ENCODE assay signal across 8 cellular contexts in the genomic region with DNA sequence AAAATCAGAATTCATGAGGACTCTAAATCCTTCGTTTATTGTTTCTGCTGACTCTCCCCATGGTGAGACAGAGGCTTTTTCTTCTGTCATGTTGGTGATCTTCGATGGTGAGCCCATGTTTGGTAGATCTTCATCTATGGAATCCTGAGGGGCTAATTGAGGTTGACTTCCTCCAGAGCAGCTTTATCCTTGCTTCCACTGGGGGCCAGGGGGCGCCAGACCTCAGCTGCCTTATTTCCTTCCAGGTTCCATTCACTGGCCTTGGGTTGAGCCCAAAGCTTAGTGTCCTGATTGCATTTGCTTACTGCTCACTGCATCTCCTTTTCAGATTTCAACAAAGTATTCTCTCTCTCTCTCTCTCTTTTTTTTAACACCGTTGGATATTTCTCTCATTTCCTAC.
A peak's percentile ranks its signal among the peaks of the same experiment; 100 is the strongest.
DNase-seq lines count a peak whose midpoint lies in the region; ATAC-seq and TF ChIP-seq lines count a peak whose summit lies in the region.

No MANE protein-coding gene starts in this region.

- H3K27me3 Mint-ChIP-seq in activated naive CD8-positive, alpha-beta T cell treated with anti-CD3 and anti-CD28 coated beads, Interleukin-2, amount 10 ng/mL, durations not matched to agents 7 days and 5 days, result peaks cover 24% of the 10 kb centered on the region

- H3K27ac Mint-ChIP-seq in activated naive CD8-positive, alpha-beta T cell treated with anti-CD3 and anti-CD28 coated beads, Interleukin-2, amount 10 ng/mL, durations not matched to agents 7 days and 5 days, result no peak overlapping the region

- no peaks in the 10 kb centered on the region for H3K27me3 ChIP-seq in Loucy (ENCODE audit: insufficient read depth, low read length, poor library complexity, severe bottlenecking)
- no peaks in the 10 kb centered on the region for H3K27me3 ChIP-seq in liver (ENCODE audit: control insufficient read depth in 4 of 4, insufficient read depth in 4 of 4, low read length in 3 of 4)

- 45% methylated on average over 4 of the region's 4 CpGs for WGBS in liver

- DNase-seq in GM10266 (ENCODE audit: extremely low spot score) (peak; percentile 11), globus pallidus (ENCODE audit: low spot score) (no peak), HPDE6-E6E7 (ENCODE audit: extremely low spot score) (no peak), COR-L47 (lab: John Stamatoyannopoulos, UW) (no peak)
- peak; percentile 34 for DNase-seq in activated naive CD8-positive, alpha-beta T cell treated with anti-CD3 and anti-CD28 coated beads, Interleukin-2, amount 10 ng/mL, durations not matched to agents 7 days and 5 days
- DNase-seq in NK-92 treated with Interleukin-12 subunit alpha and Interleukin-12 subunit beta, amount 100 ng/mL, for 24 hours (lab: John Stamatoyannopoulos, UW), result no peak

- H4K20me1 ChIP-seq in Loucy (ENCODE audit: insufficient read depth, low read length, poor library complexity, severe bottlenecking), result no peaks in the 10 kb centered on the region

- no peak overlapping the region for H3K4me3 Mint-ChIP-seq in activated naive CD8-positive, alpha-beta T cell treated with anti-CD3 and anti-CD28 coated beads, Interleukin-2, amount 10 ng/mL, durations not matched to agents 7 days and 5 days

- no peaks in the 10 kb centered on the region for H3K36me3 ChIP-seq in Loucy (ENCODE audit: insufficient read depth, low read length)
- no peaks in the 10 kb centered on the region for H3K36me3 ChIP-seq in liver (ENCODE audit: control insufficient read depth in 4 of 4, insufficient read depth in 3 of 4, low read depth in 1 of 4, low read length in 3 of 4)

- POLR2A ChIA-PET in activated naive CD8-positive, alpha-beta T cell treated with anti-CD3 and anti-CD28 coated beads, Interleukin-2, amount 10 ng/mL, durations not matched to agents 7 days and 5 days (lab: Charles Lee), result no interaction called here

- no peak for ATAC-seq in activated naive CD8-positive, alpha-beta T cell treated with anti-CD3 and anti-CD28 coated beads, Interleukin-2, amount 10 ng/mL, durations not matched to agents 7 days and 5 days (ENCODE audit: low read depth)

- no peaks in the 10 kb centered on the region for H3K9me2 ChIP-seq in Loucy (replicated peaks; ENCODE audit: low read depth, low read length)

- no peak overlapping the region for H2AFZ ChIP-seq in Loucy (ENCODE audit: low read length)

- H3K27ac ChIP-seq in liver (ENCODE audit: low read depth in 1 of 2, low read length in 2 of 2), result no peak overlapping the region

- H3F3A ChIP-seq in Loucy (ENCODE audit: low read depth), result no peaks in the 10 kb centered on the region

- no peak overlapping the region for H3K9ac ChIP-seq in Loucy (ENCODE audit: low read depth, low read length, poor library complexity, severe bottlenecking)
- H3K9ac ChIP-seq in liver (ENCODE audit: low read depth in 1 of 2, low read length in 2 of 2), result no peak overlapping the region

- H3K4me3 ChIP-seq in Loucy (ENCODE audit: low read length, poor library complexity, severe bottlenecking), result no peak overlapping the region
- no peak overlapping the region for H3K4me3 ChIP-seq in liver (ENCODE audit: low read depth in 1 of 3, low read length in 3 of 3)

- H3K9me3 ChIP-seq in Loucy (ENCODE audit: insufficient read depth, low read depth, low read length) (no peaks in the 10 kb centered on the region), liver (ENCODE audit: control insufficient read depth in 4 of 4, low read length in 3 of 4) (no peaks in the 10 kb centered on the region)

- H3K4me1 ChIP-seq in Loucy (ENCODE audit: insufficient read depth, low read length, poor library complexity, severe bottlenecking) (no peaks in the 10 kb centered on the region), liver (ENCODE audit: control insufficient read depth in 4 of 4, insufficient read depth in 4 of 4, low read length in 3 of 4) (no peaks in the 10 kb centered on the region)

- no peak overlapping the region for H3K4me2 ChIP-seq in Loucy (ENCODE audit: low read depth, low read length, poor library complexity, severe bottlenecking)

- no peaks in the 10 kb centered on the region for H3K79me2 ChIP-seq in Loucy (ENCODE audit: insufficient read depth, low read length)

- no peaks in the 10 kb centered on the region for H3K36me3 Mint-ChIP-seq in activated naive CD8-positive, alpha-beta T cell treated with anti-CD3 and anti-CD28 coated beads, Interleukin-2, amount 10 ng/mL, durations not matched to agents 7 days and 5 days

- H3K4me1 Mint-ChIP-seq in activated naive CD8-positive, alpha-beta T cell treated with anti-CD3 and anti-CD28 coated beads, Interleukin-2, amount 10 ng/mL, durations not matched to agents 7 days and 5 days, result no peaks in the 10 kb centered on the region

- peak; percentile 57 to 72 for TF ChIP-seq RAD21 in liver (IDR thresholded peaks at IDR 0.05)

- no peaks in the 10 kb centered on the region for H3K9me3 Mint-ChIP-seq in activated naive CD8-positive, alpha-beta T cell treated with anti-CD3 and anti-CD28 coated beads, Interleukin-2, amount 10 ng/mL, durations not matched to agents 7 days and 5 days

- TF ChIP-seq CTCF in GM10266 (IDR thresholded peaks at IDR 0.05; ENCODE audit: control insufficient read depth, insufficient read depth, low read depth, missing control alignments) (peak; percentile 44), Loucy (conservative IDR thresholded peaks at IDR 0.05; ENCODE audit: low read length) (peak; percentile 66), liver (IDR thresholded peaks at IDR 0.05; ENCODE audit: low read depth, low read length, missing input control) (peak; percentile 34)

TF ChIP-seq in liver, 16 proteins besides CTCF, POLR2A, EP300 and RAD21:
- TF ChIP-seq NR2F2 (IDR thresholded peaks at IDR 0.05) (no peak), FOXA1 (IDR thresholded peaks at IDR 0.05) (no peak), FOXA2 (IDR thresholded peaks at IDR 0.05) (no peak), SP1 (IDR thresholded peaks at IDR 0.05) (no peak), HNF4G (IDR thresholded peaks at IDR 0.05) (no peak), TAF1 (conservative IDR thresholded peaks at IDR 0.05) (no peak), EGR1 (IDR thresholded peaks at IDR 0.05; ENCODE audit: low read depth in 2 of 2) (no peak), HNF4A (conservative IDR thresholded peaks at IDR 0.05) (no peak), RXRA (IDR thresholded peaks at IDR 0.05) (no peak), YY1 (IDR thresholded peaks at IDR 0.05) (no peak), JUND (IDR thresholded peaks at IDR 0.05) (no peak), GABPA (IDR thresholded peaks at IDR 0.05 in 1 of 2, conservative IDR thresholded peaks at IDR 0.05 in 1 of 2) (no peak)
- TF ChIP-seq, protein P1, sequence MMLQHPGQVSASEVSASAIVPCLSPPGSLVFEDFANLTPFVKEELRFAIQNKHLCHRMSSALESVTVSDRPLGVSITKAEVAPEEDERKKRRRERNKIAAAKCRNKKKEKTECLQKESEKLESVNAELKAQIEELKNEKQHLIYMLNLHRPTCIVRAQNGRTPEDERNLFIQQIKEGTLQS (IDR thresholded peaks at IDR 0.05), result no peak
- TF ChIP-seq, protein P2, sequence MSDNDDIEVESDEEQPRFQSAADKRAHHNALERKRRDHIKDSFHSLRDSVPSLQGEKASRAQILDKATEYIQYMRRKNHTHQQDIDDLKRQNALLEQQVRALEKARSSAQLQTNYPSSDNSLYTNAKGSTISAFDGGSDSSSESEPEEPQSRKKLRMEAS (IDR thresholded peaks at IDR 0.05), result no peak
- TF ChIP-seq, protein P3, sequence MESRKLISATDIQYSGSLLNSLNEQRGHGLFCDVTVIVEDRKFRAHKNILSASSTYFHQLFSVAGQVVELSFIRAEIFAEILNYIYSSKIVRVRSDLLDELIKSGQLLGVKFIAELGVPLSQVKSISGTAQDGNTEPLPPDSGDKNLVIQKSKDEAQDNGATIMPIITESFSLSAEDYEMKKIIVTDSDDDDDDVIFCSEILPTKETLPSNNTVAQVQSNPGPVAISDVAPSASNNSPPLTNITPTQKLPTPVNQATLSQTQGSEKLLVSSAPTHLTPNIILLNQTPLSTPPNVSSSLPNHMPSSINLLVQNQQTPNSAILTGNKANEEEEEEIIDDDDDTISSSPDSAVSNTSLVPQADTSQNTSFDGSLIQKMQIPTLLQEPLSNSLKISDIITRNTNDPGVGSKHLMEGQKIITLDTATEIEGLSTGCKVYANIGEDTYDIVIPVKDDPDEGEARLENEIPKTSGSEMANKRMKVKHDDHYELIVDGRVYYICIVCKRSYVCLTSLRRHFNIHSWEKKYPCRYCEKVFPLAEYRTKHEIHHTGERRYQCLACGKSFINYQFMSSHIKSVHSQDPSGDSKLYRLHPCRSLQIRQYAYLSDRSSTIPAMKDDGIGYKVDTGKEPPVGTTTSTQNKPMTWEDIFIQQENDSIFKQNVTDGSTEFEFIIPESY (IDR thresholded peaks at IDR 0.05), result no peak
- TF ChIP-seq, protein P4, sequence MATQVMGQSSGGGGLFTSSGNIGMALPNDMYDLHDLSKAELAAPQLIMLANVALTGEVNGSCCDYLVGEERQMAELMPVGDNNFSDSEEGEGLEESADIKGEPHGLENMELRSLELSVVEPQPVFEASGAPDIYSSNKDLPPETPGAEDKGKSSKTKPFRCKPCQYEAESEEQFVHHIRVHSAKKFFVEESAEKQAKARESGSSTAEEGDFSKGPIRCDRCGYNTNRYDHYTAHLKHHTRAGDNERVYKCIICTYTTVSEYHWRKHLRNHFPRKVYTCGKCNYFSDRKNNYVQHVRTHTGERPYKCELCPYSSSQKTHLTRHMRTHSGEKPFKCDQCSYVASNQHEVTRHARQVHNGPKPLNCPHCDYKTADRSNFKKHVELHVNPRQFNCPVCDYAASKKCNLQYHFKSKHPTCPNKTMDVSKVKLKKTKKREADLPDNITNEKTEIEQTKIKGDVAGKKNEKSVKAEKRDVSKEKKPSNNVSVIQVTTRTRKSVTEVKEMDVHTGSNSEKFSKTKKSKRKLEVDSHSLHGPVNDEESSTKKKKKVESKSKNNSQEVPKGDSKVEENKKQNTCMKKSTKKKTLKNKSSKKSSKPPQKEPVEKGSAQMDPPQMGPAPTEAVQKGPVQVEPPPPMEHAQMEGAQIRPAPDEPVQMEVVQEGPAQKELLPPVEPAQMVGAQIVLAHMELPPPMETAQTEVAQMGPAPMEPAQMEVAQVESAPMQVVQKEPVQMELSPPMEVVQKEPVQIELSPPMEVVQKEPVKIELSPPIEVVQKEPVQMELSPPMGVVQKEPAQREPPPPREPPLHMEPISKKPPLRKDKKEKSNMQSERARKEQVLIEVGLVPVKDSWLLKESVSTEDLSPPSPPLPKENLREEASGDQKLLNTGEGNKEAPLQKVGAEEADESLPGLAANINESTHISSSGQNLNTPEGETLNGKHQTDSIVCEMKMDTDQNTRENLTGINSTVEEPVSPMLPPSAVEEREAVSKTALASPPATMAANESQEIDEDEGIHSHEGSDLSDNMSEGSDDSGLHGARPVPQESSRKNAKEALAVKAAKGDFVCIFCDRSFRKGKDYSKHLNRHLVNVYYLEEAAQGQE (IDR thresholded peaks at IDR 0.05), result no peak

Comparison
In these comparisons a context has a peak if more than half of its experiments do, and no peak if none do; other contexts are left out.
1. DNase-seq: peak in GM10266 (single experiment) and activated naive CD8-positive, alpha-beta T cell treated with anti-CD3 and anti-CD28 coated beads, Interleukin-2, amount 10 ng/mL, durations not matched to agents 7 days and 5 days (single experiment); none in globus pallidus (single experiment), HPDE6-E6E7 (single experiment), NK-92 treated with Interleukin-12 subunit alpha and Interleukin-12 subunit beta, amount 100 ng/mL, for 24 hours (single experiment) and COR-L47 (single experiment).
2. Peak in every context shown above with its lines, with median percentiles within 50 percentile points of each other: CTCF ChIP-seq.